8 cellular contexts compared by ENCODE assay signal in genomic region chr2:177212106-177212894, GRCh38. TPM values are rescaled to one million over a fixed set of nuclear protein-coding genes. Genes with fewer than 3 reads are reported as not detected.
DNase-seq lines count a peak whose midpoint lies in the region; ATAC-seq lines count a peak whose summit lies in the region.

HNRNPA3 (plus strand) TSS chr2:177212794; CDS start chr2:177212800, 6 bp downstream.

- no peaks in the 10 kb centered on the region for H3K27me3 Mint-ChIP-seq in activated CD4-positive, alpha-beta T cell treated with anti-CD3 and anti-CD28 coated beads, Interleukin-2, amount 10 ng/mL, durations not matched to agents 7 days and 5 days

- H3K36me3 Mint-ChIP-seq in activated CD4-positive, alpha-beta T cell treated with anti-CD3 and anti-CD28 coated beads, Interleukin-2, amount 10 ng/mL, durations not matched to agents 7 days and 5 days (ENCODE audit: low read depth), result peaks cover 38% of the 10 kb centered on the region

- H3K9me3 Mint-ChIP-seq in activated CD4-positive, alpha-beta T cell treated with anti-CD3 and anti-CD28 coated beads, Interleukin-2, amount 10 ng/mL, durations not matched to agents 7 days and 5 days, result no peaks in the 10 kb centered on the region

- DNase-seq in C1 segment of cervical spinal cord (lab: John Stamatoyannopoulos, UW) (peak; percentile 95 to 100 (median 99)), NCI-H69 (lab: John Stamatoyannopoulos, UW) (peak; percentile 97), cortex of kidney (lab: John Stamatoyannopoulos, UW) (peak; percentile 87), left colon (peak; percentile 99)
- DNase-seq in activated CD4-positive, alpha-beta T cell treated with anti-CD3 and anti-CD28 coated beads, Interleukin-2, amount 10 ng/mL, durations not matched to agents 7 days and 5 days, result peak; percentile 99
- peak; percentile 99 for DNase-seq in stimulated activated CD4-positive, alpha-beta T cell treated with anti-CD3 and anti-CD28 coated beads, Interleukin-1b, Interleukin-23, amount 100 ng/mL, for 48 hours

- CTCF ChIA-PET in activated CD4-positive, alpha-beta T cell treated with anti-CD3 and anti-CD28 coated beads, Interleukin-2, amount 10 ng/mL, durations not matched to agents 7 days and 5 days (lab: Charles Lee), result interaction anchor here (0.8 to 1.7 kb wide), 8 partner anchors 9 to 103 kb away, joined by 3 to 9 read pairs (median 3); no protein-coding TSS in a partner anchor

- peak within 1 kb of the TSS; percentile 99 for H3K27ac Mint-ChIP-seq in activated CD4-positive, alpha-beta T cell treated with anti-CD3 and anti-CD28 coated beads, Interleukin-2, amount 10 ng/mL, durations not matched to agents 7 days and 5 days

- intact Hi-C loops in left colon (cut with DNase I, micrococcal nuclease), result loop anchor here in 1 of 2 donors (10.0 kb wide), 1 partner anchor 53 kb away; the partner anchor contains the start of gene NFE2L2

- ATAC-seq in GM19328 (IDR thresholded peaks at IDR 0.05; ENCODE audit: unreplicated experiment) (peak; percentile 86), HG03520 (IDR thresholded peaks at IDR 0.05; ENCODE audit: unreplicated experiment) (peak; percentile 85), left colon (peak; percentile 89)

- peaks cover 47% of the 10 kb centered on the region for H3K4me1 Mint-ChIP-seq in activated CD4-positive, alpha-beta T cell treated with anti-CD3 and anti-CD28 coated beads, Interleukin-2, amount 10 ng/mL, durations not matched to agents 7 days and 5 days

- POLR2A ChIA-PET in activated CD4-positive, alpha-beta T cell treated with anti-CD3 and anti-CD28 coated beads, Interleukin-2, amount 10 ng/mL, durations not matched to agents 7 days and 5 days (lab: Charles Lee), result interaction anchor here (0.8 to 1.5 kb wide), 3 partner anchors 13 to 53 kb away, joined by 3 to 11 read pairs (median 4); partner anchors contain the start of gene NFE2L2

- peak within 1 kb of the TSS; percentile 87 for H3K4me3 Mint-ChIP-seq in activated CD4-positive, alpha-beta T cell treated with anti-CD3 and anti-CD28 coated beads, Interleukin-2, amount 10 ng/mL, durations not matched to agents 7 days and 5 days

RNA-seq across cellular contexts. Expression of gene HNRNPA3, which starts in this region (rescaled TPM):
- 100 to 1,000 TPM; 312 to 318 TPM for total RNA-seq in activated CD4-positive, alpha-beta T cell treated with anti-CD3 and anti-CD28 coated beads, Interleukin-2, amount 10 ng/mL, durations not matched to agents 7 days and 5 days
- total RNA-seq in left colon, result 100 to 1,000 TPM; 107 to 177 TPM

Comparison
In these comparisons a context has a peak if more than half of its experiments do, and no peak if none do; other contexts are left out.
1. Peak in every context shown above with its lines: DNase-seq and ATAC-seq.